8 cellular contexts compared by ENCODE assay signal in the genomic region with DNA sequence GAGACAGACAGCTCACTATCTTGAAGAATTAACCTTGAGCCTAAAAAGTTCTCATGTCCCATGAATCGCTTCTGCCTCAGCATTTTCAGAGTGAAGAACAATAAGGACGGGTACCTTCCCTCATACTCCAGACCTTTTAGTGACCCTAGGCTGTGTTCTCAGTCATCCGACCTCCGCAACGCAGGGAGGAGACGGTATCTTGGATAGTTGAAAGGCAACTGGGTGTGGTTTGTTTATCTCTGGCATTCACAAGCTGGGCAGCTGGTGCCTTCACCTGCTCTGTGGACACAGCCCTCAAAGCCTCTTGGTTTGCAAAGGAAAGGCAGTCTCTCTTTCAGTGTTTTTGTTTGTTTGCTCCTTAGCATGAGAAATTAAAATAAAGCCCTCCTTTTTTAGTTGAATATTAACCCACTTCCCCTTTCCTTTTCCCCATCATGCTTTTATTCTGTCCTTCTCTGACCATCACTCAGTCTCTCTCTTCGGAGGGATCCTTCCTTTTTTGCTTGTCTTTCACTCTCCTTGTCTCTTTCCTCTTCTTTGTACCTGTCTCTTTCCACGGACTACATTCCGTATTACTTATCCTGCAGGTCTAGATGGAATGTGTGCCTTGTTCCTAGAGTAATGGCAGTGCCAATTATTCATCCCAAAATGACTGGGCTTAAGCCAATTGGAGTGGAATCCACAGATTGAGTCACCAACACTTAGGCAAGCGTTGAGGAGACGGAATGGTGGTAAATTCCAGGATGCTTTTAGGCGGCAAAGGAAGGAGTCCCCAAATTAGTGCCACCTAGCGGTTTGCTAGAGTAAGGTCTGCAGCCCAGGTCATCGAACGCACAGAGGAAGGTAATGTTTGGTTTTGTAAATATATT. TPM values are rescaled to one million over a fixed set of nuclear protein-coding genes. Genes with fewer than 3 reads are reported as not detected.
A peak's percentile ranks its signal among the peaks of the same experiment; 100 is the strongest.
DNase-seq lines count a peak whose midpoint lies in the region; ATAC-seq, FAIRE-seq and TF ChIP-seq lines count a peak whose summit lies in the region.

No MANE protein-coding gene starts in this region.

- no peaks in the 10 kb centered on the region for H3K27me3 ChIP-seq in bronchial epithelial cell (ENCODE audit: control insufficient read depth, insufficient read depth, low read length)

- no peaks in the 10 kb centered on the region for H3K9me3 ChIP-seq in T-helper 17 cell (ENCODE audit: control insufficient read depth, low read length, poor library complexity, severe bottlenecking)

- H3K4me3 Mint-ChIP-seq in T-helper 17 cell, result no peak overlapping the region

- no peaks in the 10 kb centered on the region for H3K36me3 Mint-ChIP-seq in T-helper 17 cell (ENCODE audit: low read depth)

- H3K27ac Mint-ChIP-seq in T-helper 17 cell, result no peak overlapping the region

- peaks cover 2% of the 10 kb centered on the region for H3K27me3 Mint-ChIP-seq in T-helper 17 cell

- no peaks in the 10 kb centered on the region for H3K4me1 Mint-ChIP-seq in T-helper 17 cell

- no peak overlapping the region for H3K4me3 ChIP-seq in bronchial epithelial cell (ENCODE audit: low read depth, low read length)

- no peak for DNase-seq in GM10266 (ENCODE audit: extremely low spot score)
- peak; percentile 25 to 52 for DNase-seq in NCI-H1930 (lab: John Stamatoyannopoulos, UW)
- DNase-seq in bronchial epithelial cell (ENCODE audit: low read depth), result peak; percentile 89
- DNase-seq in mucosa of gallbladder (ENCODE audit: low spot score), result peak; percentile 54
- no peak for DNase-seq in NCI-H128 (lab: John Stamatoyannopoulos, UW; ENCODE audit: unreplicated experiment)
- no peak for DNase-seq in NK-92 (lab: John Stamatoyannopoulos, UW; ENCODE audit: unreplicated experiment)
- no peak for DNase-seq in T-helper 17 cell

- peak; percentile 64 for FAIRE-seq in bronchial epithelial cell (lab: Jason Lieb, UNC)

- ATAC-seq in T-helper 17 cell (no peak), HG02884 (IDR thresholded peaks at IDR 0.05; ENCODE audit: unreplicated experiment) (no peak)

- no peaks in the 10 kb centered on the region for H3K36me3 ChIP-seq in bronchial epithelial cell (ENCODE audit: control insufficient read depth, insufficient read depth, low read length)

- TF ChIP-seq CTCF in GM10266 (IDR thresholded peaks at IDR 0.05; ENCODE audit: control insufficient read depth, insufficient read depth, low read depth, missing control alignments), result peak; percentile 29
- TF ChIP-seq CTCF in bronchial epithelial cell (IDR thresholded peaks at IDR 0.05; ENCODE audit: insufficient read depth, low read length, severe bottlenecking), result peak; percentile 80

RNA-seq across cellular contexts. Expression of a gene that starts 45.8 kb away (rescaled TPM):
- 1.9 and 2.1 TPM in 2 replicates for total RNA-seq in bronchial epithelial cell
- total RNA-seq in mucosa of gallbladder, result 46.1 TPM
- not detected for total RNA-seq in T-helper 17 cell

Comparison
In these comparisons a context has a peak if more than half of its experiments do, and no peak if none do; other contexts are left out.
1. DNase-seq: peak in NCI-H1930 (2 of 2), bronchial epithelial cell (single experiment) and mucosa of gallbladder (single experiment); none in GM10266 (single experiment), NCI-H128 (single experiment), NK-92 (single experiment) and T-helper 17 cell (0 of 3).
2. RNA of a gene that starts 45.8 kb away (total RNA-seq): 46.1 TPM in mucosa of gallbladder (single experiment); 1.9 to 2.1 TPM in bronchial epithelial cell and not detected in T-helper 17 cell; every median in the first group is over 10 times any median in the second.